Comparison of ENCODE assay signal across 1 cellular context in genomic region chr13:34107814-34108213, GRCh38.
TF ChIP-seq lines count a peak whose summit lies in the region.

No MANE protein-coding gene starts in this region.

TF ChIP-seq in GM23338, 12 proteins besides CTCF, POLR2A, EP300 and RAD21 (continued from another document):
- TF ChIP-seq, protein P1, sequence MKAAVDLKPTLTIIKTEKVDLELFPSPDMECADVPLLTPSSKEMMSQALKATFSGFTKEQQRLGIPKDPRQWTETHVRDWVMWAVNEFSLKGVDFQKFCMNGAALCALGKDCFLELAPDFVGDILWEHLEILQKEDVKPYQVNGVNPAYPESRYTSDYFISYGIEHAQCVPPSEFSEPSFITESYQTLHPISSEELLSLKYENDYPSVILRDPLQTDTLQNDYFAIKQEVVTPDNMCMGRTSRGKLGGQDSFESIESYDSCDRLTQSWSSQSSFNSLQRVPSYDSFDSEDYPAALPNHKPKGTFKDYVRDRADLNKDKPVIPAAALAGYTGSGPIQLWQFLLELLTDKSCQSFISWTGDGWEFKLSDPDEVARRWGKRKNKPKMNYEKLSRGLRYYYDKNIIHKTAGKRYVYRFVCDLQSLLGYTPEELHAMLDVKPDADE (IDR thresholded peaks at IDR 0.05): no peak
- TF ChIP-seq EZH2phosphoT487 (IDR thresholded peaks at IDR 0.05; ENCODE audit: unreplicated experiment): no peak
- no peak for TF ChIP-seq CREB1 (CRISPR knock-in tag; IDR thresholded peaks at IDR 0.05; ENCODE audit: low read depth)
- TF ChIP-seq ZNF114 (CRISPR knock-in tag; IDR thresholded peaks at IDR 0.05): no peak
- no peak for TF ChIP-seq EZH2 (IDR thresholded peaks at IDR 0.05; ENCODE audit: low read depth, unreplicated experiment)
- TF ChIP-seq JUNB (IDR thresholded peaks at IDR 0.05; ENCODE audit: unreplicated experiment): no peak
- TF ChIP-seq POLR2AphosphoS5 (IDR thresholded peaks at IDR 0.05; ENCODE audit: low read depth): no peak
- TF ChIP-seq NANOG (IDR thresholded peaks at IDR 0.05; ENCODE audit: borderline replicate concordance): no peak
- no peak for TF ChIP-seq ZNF462 (CRISPR knock-in tag; IDR thresholded peaks at IDR 0.05)
